In the genomic region with DNA sequence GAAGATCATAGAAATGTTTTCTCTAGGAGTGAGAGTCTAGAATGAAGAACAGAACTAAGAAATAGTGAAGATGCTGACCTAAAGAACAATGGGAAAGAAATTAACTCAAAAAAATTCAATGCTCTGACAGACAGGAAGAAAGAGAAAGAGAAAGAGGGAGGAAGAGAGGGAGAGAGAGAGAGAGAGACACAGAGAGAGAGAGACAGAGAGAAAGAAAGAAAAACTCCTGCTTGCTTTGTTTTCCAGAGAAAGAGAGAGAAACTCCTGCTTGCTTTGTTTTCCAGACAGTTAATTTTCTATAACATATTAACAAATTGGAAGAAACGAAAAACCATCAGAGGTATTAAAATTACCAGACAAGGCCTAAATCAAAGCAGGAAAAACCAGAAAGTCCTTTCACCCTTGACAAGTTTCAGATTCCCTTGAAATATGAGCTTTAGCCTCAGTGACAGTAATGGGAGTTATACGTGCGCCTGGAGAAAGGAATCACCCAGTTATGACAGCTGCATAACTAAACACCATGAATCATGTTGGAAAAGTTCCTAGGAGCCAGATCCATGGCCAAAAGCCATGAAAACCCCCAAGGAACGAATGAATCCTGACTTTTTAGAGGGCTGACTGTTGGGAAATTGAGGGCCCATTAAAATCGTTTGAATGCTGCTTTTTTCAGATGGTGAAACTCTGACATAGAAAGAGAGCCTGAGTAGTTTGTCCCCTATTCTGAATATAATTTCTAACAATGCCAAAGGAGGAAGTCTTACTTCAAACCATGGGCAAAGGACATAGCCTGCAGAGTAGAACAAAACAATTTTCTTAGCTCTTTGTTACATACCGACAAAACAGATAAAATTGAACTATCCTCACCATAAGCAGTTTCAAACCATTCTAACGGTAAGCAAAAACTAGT, we compare ENCODE assay signal across 10 cellular contexts.
DNase-seq lines count a peak whose midpoint lies in the region; ATAC-seq and TF ChIP-seq lines count a peak whose summit lies in the region.
"Had no signal": no experiment of that assay in that cellular context is flagged by ENCODE, and none has a peak within 500 bp of the region (broad histone marks: within the 10 kb centered on the region; RNA-seq: fewer than 3 reads in every experiment).

No MANE protein-coding gene starts in this region.

- H3K9ac ChIP-seq in skeletal muscle tissue (ENCODE audit: low read depth in 1 of 3, low read length in 3 of 3): peak overlapping the region; percentile 27 to 63 (median 60)

- no peak for TF ChIP-seq CTCF in brain microvascular endothelial cell (IDR thresholded peaks at IDR 0.05; ENCODE audit: low read depth, low read length, missing control alignments)

- H3K27me3 ChIP-seq in brain microvascular endothelial cell (replicated peaks): no peaks in the 10 kb centered on the region
- no peaks in the 10 kb centered on the region for H3K27me3 ChIP-seq in skeletal muscle tissue (ENCODE audit: control insufficient read depth in 3 of 3, insufficient read depth in 3 of 3, low read length in 3 of 3)

- no peak for ATAC-seq in HG03159 (IDR thresholded peaks at IDR 0.05; ENCODE audit: unreplicated experiment)
- ATAC-seq in GM19328 (IDR thresholded peaks at IDR 0.05; ENCODE audit: unreplicated experiment): no peak
- ATAC-seq: mucosa of descending colon had no signal

- no peaks in the 10 kb centered on the region for H3K9me3 ChIP-seq in skeletal muscle tissue (ENCODE audit: control insufficient read depth in 3 of 3, low read length in 3 of 3)
- H3K9me3 ChIP-seq: mucosa of descending colon had no signal

- peaks cover 0 to 10% (median 0%) of the 10 kb centered on the region in 3 donors for H3K4me1 ChIP-seq in skeletal muscle tissue (ENCODE audit: control insufficient read depth in 3 of 3, insufficient read depth in 3 of 3, low read length in 3 of 3)

- in situ Hi-C loops in brain microvascular endothelial cell (cut with HindIII; ENCODE audit: low pct_ligation_motif_present, low sequenced_read_pairs): no loop called here

- DNase-seq in LHCN-M2 (ENCODE audit: low read depth): peak; percentile 97
- DNase-seq in brain microvascular endothelial cell: peak; percentile 5
- DNase-seq in inferior parietal cortex (ENCODE audit: extremely low spot score): peak; percentile 8
- no peak for DNase-seq in stimulated activated CD8-positive, alpha-beta memory T cell treated with anti-CD3 and anti-CD28 coated beads, Interleukin-4, amount 100 ng/mL, for 48 hours
- DNase-seq: KBM-7, NCI-H526 treated with DMSO at 0.1 percent for 48 hours had no signal

- no peaks in the 10 kb centered on the region for H3K36me3 ChIP-seq in brain microvascular endothelial cell (replicated peaks)
- H3K36me3 ChIP-seq in skeletal muscle tissue (ENCODE audit: control insufficient read depth in 3 of 3, insufficient read depth in 3 of 3, low read length in 3 of 3): no peaks in the 10 kb centered on the region

- H3K27ac ChIP-seq in brain microvascular endothelial cell (no peak overlapping the region), skeletal muscle tissue (ENCODE audit: low read depth, low read length) (peak overlapping the region; percentile 74)

- H3K4me3 ChIP-seq in brain microvascular endothelial cell (ENCODE audit: low read depth, low read length) (no peak overlapping the region), skeletal muscle tissue (ENCODE audit: low read length in 3 of 3) (no peak overlapping the region)
- H3K4me3 ChIP-seq: mucosa of descending colon had no signal
